ENCODE assay signal across 16 cellular contexts in genomic region chr7:98930464-98930863, GRCh38. TPM values are rescaled to one million over a fixed set of nuclear protein-coding genes. Genes with fewer than 3 reads are reported as not detected.
A peak's percentile ranks its signal among the peaks of the same experiment; 100 is the strongest.
DNase-seq lines count a peak whose midpoint lies in the region; ATAC-seq and TF ChIP-seq lines count a peak whose summit lies in the region.
"Had no signal": no experiment of that assay in that cellular context is flagged by ENCODE, and none has a peak within 500 bp of the region (broad histone marks: within the 10 kb centered on the region; RNA-seq: fewer than 3 reads in every experiment).

No MANE protein-coding gene starts in this region.

- H3K4me1 ChIP-seq in OCI-LY3 (ENCODE audit: low read length) = peaks cover 11% of the 10 kb centered on the region
- peaks cover 0 to 10% (median 4%) of the 10 kb centered on the region in 6 donors for H3K4me1 ChIP-seq in spleen
- H3K4me1 ChIP-seq: ascending aorta, tibial artery had no signal

- H3K27ac ChIP-seq in OCI-LY3 (ENCODE audit: low read length) (peak overlapping the region; percentile 37), spleen (peak overlapping the region in 5 of 8 donors; percentile 31 to 77 (median 43))
- H3K27ac ChIP-seq: ascending aorta, tibial artery had no signal

- no peak overlapping the region for H3K9ac ChIP-seq in OCI-LY3 (ENCODE audit: low read length)

- no peak overlapping the region for H3K4me3 Mint-ChIP-seq in activated CD8-positive, alpha-beta memory T cell treated with anti-CD3 and anti-CD28 coated beads, Interleukin-2, amount 10 ng/mL, durations not matched to agents 7 days and 5 days
- H3K4me3 Mint-ChIP-seq: nephron had no signal

- no peak for TF ChIP-seq POLR2A in spleen (IDR thresholded peaks at IDR 0.05)

- CTCF ChIA-PET in activated CD8-positive, alpha-beta memory T cell treated with anti-CD3 and anti-CD28 coated beads, Interleukin-2, amount 10 ng/mL, durations not matched to agents 7 days and 5 days (lab: Charles Lee) = no interaction called here

- DNase-seq in activated CD8-positive, alpha-beta memory T cell treated with anti-CD3 and anti-CD28 coated beads, Interleukin-2, amount 10 ng/mL, durations not matched to agents 7 days and 5 days = peak; percentile 48
- no peak for DNase-seq in activated CD8-positive, alpha-beta memory T cell treated with anti-CD3 and anti-CD28 coated beads for 24 hours
- DNase-seq in spleen (no peak), GM13976 (ENCODE audit: low spot score) (no peak), NK-92 (lab: John Stamatoyannopoulos, UW; ENCODE audit: unreplicated experiment) (no peak), GDM1 (lab: John Stamatoyannopoulos, UW) (no peak)
- DNase-seq: activated CD8-positive, alpha-beta memory T cell treated with anti-CD3 and anti-CD28 coated beads, Interleukin-2, amount 50 U/mL, for 4 hours; DMS153; foreskin melanocyte; Kasumi-1; tibial artery had no signal

- no peaks in the 10 kb centered on the region for H4K20me1 ChIP-seq in OCI-LY3 (ENCODE audit: insufficient read depth, low read length)

- TF ChIP-seq CTCF in OCI-LY3 (IDR thresholded peaks at IDR 0.05; ENCODE audit: low read depth, low read length) (no peak), spleen (IDR thresholded peaks at IDR 0.05 in 8 of 11, conservative IDR thresholded peaks at IDR 0.05 in 3 of 11) (no peak), GM13976 (IDR thresholded peaks at IDR 0.05; ENCODE audit: borderline replicate concordance, control extremely low read depth, extremely low read depth, insufficient read depth, missing control alignments) (no peak)

- peak; percentile 52 for ATAC-seq in activated CD8-positive, alpha-beta memory T cell treated with anti-CD3 and anti-CD28 coated beads, Interleukin-2, amount 10 ng/mL, durations not matched to agents 7 days and 5 days
- peak; percentile 39 for ATAC-seq in HG02588 (IDR thresholded peaks at IDR 0.05; ENCODE audit: unreplicated experiment)
- ATAC-seq: sciatic nerve had no signal

- 77 to 92% (median 81%) methylated on average over 10 of the region's 10 CpGs for WGBS in spleen, 5 donors

- H3K9me3 ChIP-seq in OCI-LY3 (ENCODE audit: insufficient read depth, low read length) = no peaks in the 10 kb centered on the region
- H3K9me3 ChIP-seq in spleen = no peaks in the 10 kb centered on the region
- H3K9me3 ChIP-seq: ascending aorta, tibial artery had no signal

- no peaks in the 10 kb centered on the region for H3K9me3 Mint-ChIP-seq in activated CD8-positive, alpha-beta memory T cell treated with anti-CD3 and anti-CD28 coated beads, Interleukin-2, amount 10 ng/mL, durations not matched to agents 7 days and 5 days (ENCODE audit: low read depth)
- H3K9me3 Mint-ChIP-seq: nephron had no signal

- H3K4me1 Mint-ChIP-seq in activated CD8-positive, alpha-beta memory T cell treated with anti-CD3 and anti-CD28 coated beads, Interleukin-2, amount 10 ng/mL, durations not matched to agents 7 days and 5 days = peaks cover 16% of the 10 kb centered on the region

- H3K4me3 ChIP-seq in OCI-LY3 (ENCODE audit: low read length) = no peak overlapping the region
- peak overlapping the region in 1 of 8 donors; percentile 49 for H3K4me3 ChIP-seq in spleen
- H3K4me3 ChIP-seq: ascending aorta, tibial artery had no signal

- no peak overlapping the region for H3K4me2 ChIP-seq in OCI-LY3 (ENCODE audit: low read length)

- no peaks in the 10 kb centered on the region for H3K27me3 ChIP-seq in OCI-LY3 (ENCODE audit: low read depth, low read length)
- no peaks in the 10 kb centered on the region for H3K27me3 ChIP-seq in spleen (replicated peaks in 1 of 7)
- H3K27me3 ChIP-seq: ascending aorta, tibial artery had no signal

- in situ Hi-C loops in GM13976 (cut with MboI; ENCODE audit: low sequenced_read_pairs, unreplicated experiment) = no loop called here

- peaks cover 65% of the 10 kb centered on the region for H3K36me3 Mint-ChIP-seq in activated CD8-positive, alpha-beta memory T cell treated with anti-CD3 and anti-CD28 coated beads, Interleukin-2, amount 10 ng/mL, durations not matched to agents 7 days and 5 days

- no peaks in the 10 kb centered on the region for H3K79me2 ChIP-seq in OCI-LY3 (ENCODE audit: low read length)

- peak overlapping the region; percentile 73 for H3K27ac Mint-ChIP-seq in activated CD8-positive, alpha-beta memory T cell treated with anti-CD3 and anti-CD28 coated beads, Interleukin-2, amount 10 ng/mL, durations not matched to agents 7 days and 5 days
- H3K27ac Mint-ChIP-seq: nephron had no signal

- no peak overlapping the region for H2AFZ ChIP-seq in OCI-LY3 (ENCODE audit: low read depth, low read length)

- intact Hi-C loops in spleen (cut with DNase I; ENCODE audit: low total_unique reads) = no loop called here

- H3K27me3 Mint-ChIP-seq in activated CD8-positive, alpha-beta memory T cell treated with anti-CD3 and anti-CD28 coated beads, Interleukin-2, amount 10 ng/mL, durations not matched to agents 7 days and 5 days = no peaks in the 10 kb centered on the region

- H3K36me3 ChIP-seq in OCI-LY3 (replicated peaks; ENCODE audit: low read depth, low read length) (peaks cover 53% of the 10 kb centered on the region), spleen (peaks cover 5 to 100% (median 97%) of the 10 kb centered on the region in 6 donors)

RNA-seq across cellular contexts. Expression of gene TRRAP, which starts 52.1 kb away (rescaled TPM):
- total RNA-seq in activated CD8-positive, alpha-beta memory T cell treated with anti-CD3 and anti-CD28 coated beads, Interleukin-2, amount 10 ng/mL, durations not matched to agents 7 days and 5 days = 10 to 100 TPM; 56.2 to 56.8 TPM
- total RNA-seq in spleen = 10 to 100 TPM; 50.1 to 73.4 (median 60.9) TPM
- polyA plus RNA-seq in spleen = 10 to 100 TPM in 1 of 3 donors, 1 to 10 TPM in 2; 8.4 to 14.3 (median 9.2) TPM
